Comparison of ENCODE assay signal across 9 cellular contexts in the genomic region with DNA sequence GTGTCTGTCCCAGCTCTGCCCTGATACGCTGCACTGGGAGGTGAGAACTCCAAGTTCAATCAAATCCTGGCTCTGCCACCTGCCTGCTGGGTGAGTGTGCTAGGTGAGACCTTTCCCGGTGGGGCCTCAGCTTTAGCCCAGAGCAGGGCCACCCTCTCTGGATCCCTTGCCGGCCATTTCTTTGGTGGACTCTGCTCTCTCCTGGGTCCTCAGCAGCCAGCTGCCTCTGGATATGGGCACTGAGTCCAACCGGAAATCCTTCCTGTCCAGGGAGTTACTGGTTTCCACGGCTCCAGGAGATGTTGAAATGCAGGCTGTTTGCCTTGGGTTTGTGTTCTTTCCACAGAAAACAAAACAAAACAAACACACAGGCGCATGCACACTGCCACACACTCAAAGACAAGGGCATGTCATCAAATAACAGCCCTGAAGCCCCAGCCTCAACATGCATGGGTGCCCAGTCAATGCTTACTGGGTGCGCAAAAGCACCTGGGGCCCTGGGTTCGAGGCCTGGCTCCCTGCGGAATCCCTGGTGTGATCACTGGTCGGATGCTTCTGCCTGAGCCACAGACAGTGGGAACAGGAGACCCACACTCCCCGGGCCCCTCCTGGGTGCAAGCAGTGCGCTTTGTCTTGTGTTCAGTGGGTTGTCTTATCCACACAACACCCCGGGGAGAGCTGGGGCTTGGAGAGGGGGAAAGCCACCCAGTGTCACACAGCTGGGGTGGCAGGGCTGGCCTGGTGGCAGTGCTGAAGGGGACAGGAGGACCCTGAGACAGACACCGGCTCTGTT. TPM values are rescaled to one million over a fixed set of nuclear protein-coding genes. Genes with fewer than 3 reads are reported as not detected.
DNase-seq lines count a peak whose midpoint lies in the region; ATAC-seq and TF ChIP-seq lines count a peak whose summit lies in the region.
"Had no signal": no experiment of that assay in that cellular context is flagged by ENCODE, and none has a peak within 500 bp of the region (broad histone marks: within the 10 kb centered on the region; RNA-seq: fewer than 3 reads in every experiment).

No MANE protein-coding gene starts in this region.

- no peak overlapping the region for H4K91ac ChIP-seq in H9 (ENCODE audit: insufficient read length, low read depth, low read length)

- H3K4me1 ChIP-seq in H9 (ENCODE audit: insufficient read depth, low read length) = no peaks in the 10 kb centered on the region
- peaks cover 28% of the 10 kb centered on the region for H3K4me1 ChIP-seq in hepatocyte (ENCODE audit: insufficient read depth)
- H3K4me1 ChIP-seq in stomach = peaks cover 28 to 51% (median 41%) of the 10 kb centered on the region in 4 donors

- H3K79me2 ChIP-seq in H9 (ENCODE audit: insufficient read depth, low read length) (no peaks in the 10 kb centered on the region), hepatocyte (no peaks in the 10 kb centered on the region)

- no peak for ATAC-seq in GM21367 (IDR thresholded peaks at IDR 0.05; ENCODE audit: unreplicated experiment)
- no peak for ATAC-seq in GM19397 (IDR thresholded peaks at IDR 0.05; ENCODE audit: unreplicated experiment)
- no peak for ATAC-seq in HG02763 (IDR thresholded peaks at IDR 0.05; ENCODE audit: unreplicated experiment)
- ATAC-seq: activated CD4-positive, CD25-positive, alpha-beta regulatory T cell treated with anti-CD3 and anti-CD28 coated beads, Interleukin-2, amount 50 U/mL, for 24 hours had no signal

- no peak overlapping the region for H4K5ac ChIP-seq in H9 (ENCODE audit: insufficient read length, low read depth, low read length)

- peak overlapping the region in 1 of 3 experiments; percentile 33; a peak in 2 of 7 replicates for H3K27ac Mint-ChIP-seq in H9

- H3K14ac ChIP-seq in H9 (ENCODE audit: insufficient read depth, low read length) = no peak overlapping the region

- H4K20me1 ChIP-seq in H9 (ENCODE audit: control insufficient read depth, insufficient read depth, insufficient read length) (no peaks in the 10 kb centered on the region), hepatocyte (ENCODE audit: insufficient read depth, poor library complexity, severe bottlenecking) (no peaks in the 10 kb centered on the region)

- H3K4me2 ChIP-seq in H9 (ENCODE audit: insufficient read depth, insufficient read length, low read length) = no peak overlapping the region
- peak overlapping the region; percentile 48 for H3K4me2 ChIP-seq in hepatocyte

- no peak overlapping the region for H3K4ac ChIP-seq in H9 (ENCODE audit: low read depth, low read length)

- H3K23ac ChIP-seq in H9 (ENCODE audit: insufficient read length, low read depth, low read length) = no peak overlapping the region

- H3K18ac ChIP-seq in H9 (ENCODE audit: insufficient read length, low read depth, low read length) = no peak overlapping the region

- no peaks in the 10 kb centered on the region for H3K23me2 ChIP-seq in H9 (ENCODE audit: insufficient read length, low read depth, low read length, poor library complexity, severe bottlenecking)

- peaks cover 2% of the 10 kb centered on the region; the same call in 1 of the 2 replicates for H3K27me3 Mint-ChIP-seq in H9 (ENCODE audit: low read depth)

- no peak overlapping the region for H2AK5ac ChIP-seq in H9 (ENCODE audit: insufficient read length, low read length)

- H3K9ac ChIP-seq in H9 (ENCODE audit: extremely low read depth, insufficient read length, low read length) = no peak overlapping the region

- no peak overlapping the region for H2BK5ac ChIP-seq in H9 (ENCODE audit: insufficient read length, low read length)

- H3K4me1 Mint-ChIP-seq in H9 = peaks cover 5 to 9% of the 10 kb centered on the region in 2 experiments; a peak in 3 of 4 replicates

- no peaks in the 10 kb centered on the region for H3K9me2 ChIP-seq in hepatocyte (replicated peaks; ENCODE audit: insufficient read depth)

- H3K79me1 ChIP-seq in H9 (ENCODE audit: insufficient read depth, low read depth, low read length, poor library complexity, severe bottlenecking) = no peaks in the 10 kb centered on the region

- H3K9me3 ChIP-seq in H9 (ENCODE audit: control insufficient read depth, low read depth, low read length) = no peaks in the 10 kb centered on the region
- no peaks in the 10 kb centered on the region for H3K9me3 ChIP-seq in hepatocyte (ENCODE audit: low read depth)
- H3K9me3 ChIP-seq in stomach = no peaks in the 10 kb centered on the region

- H3K4me3 ChIP-seq in hepatocyte = no peak overlapping the region
- no peak overlapping the region for H3K4me3 ChIP-seq in stomach

- TF ChIP-seq EP300 in stomach (IDR thresholded peaks at IDR 0.05) = no peak

- H3K27me3 ChIP-seq in H9 (ENCODE audit: insufficient read depth, low read length) (no peaks in the 10 kb centered on the region), hepatocyte (no peaks in the 10 kb centered on the region), stomach (no peaks in the 10 kb centered on the region)

- H3K27ac ChIP-seq in H9 (ENCODE audit: insufficient read length, low read depth, low read length) = no peak overlapping the region
- peak overlapping the region; percentile 90 for H3K27ac ChIP-seq in hepatocyte
- peak overlapping the region; percentile 74 to 85 (median 84) for H3K27ac ChIP-seq in stomach

- no CpG with 5 or more reads among the region's 14 CpGs for WGBS in H9 (ENCODE audit: extremely low coverage, insufficient read length, low lambda C conversion rate)
- WGBS in hepatocyte (ENCODE audit: low lambda C conversion rate, missing lambda C conversion rate) = 75% methylated on average over 14 of the region's 14 CpGs
- WGBS in stomach, 5 donors = 39 to 54% (median 48%) methylated on average over 7 to 14 of the region's 14 CpGs

- H2BK120ac ChIP-seq in H9 (ENCODE audit: low read depth, low read length, poor library complexity, severe bottlenecking) = no peak overlapping the region

- H2BK12ac ChIP-seq in H9 (ENCODE audit: insufficient read length, low read depth, low read length) = no peak overlapping the region

- H3T11ph ChIP-seq in H9 (ENCODE audit: low read length) = no peak overlapping the region

- intact Hi-C loops in stomach (cut with DNase I; ENCODE audit: low total_unique reads) = no loop called here

- no peak for TF ChIP-seq CTCF in H9 (conservative IDR thresholded peaks at IDR 0.05)
- no peak for TF ChIP-seq CTCF in hepatocyte (IDR thresholded peaks at IDR 0.05; ENCODE audit: poor library complexity)
- TF ChIP-seq CTCF in stomach (IDR thresholded peaks at IDR 0.05) = no peak

- H2AFZ ChIP-seq in H9 (ENCODE audit: low read length) (no peak overlapping the region), hepatocyte (no peak overlapping the region)

- no peaks in the 10 kb centered on the region; a peak in 1 of 7 replicates for H3K36me3 Mint-ChIP-seq in H9 (ENCODE audit: insufficient read depth in 1 of 3, low read depth in 3 of 3)

- no peak overlapping the region for H4K8ac ChIP-seq in H9 (replicated peaks; ENCODE audit: insufficient read length, low read depth, low read length)

- H3K4me3 Mint-ChIP-seq in H9 = no peak overlapping the region

- no peak for TF ChIP-seq POLR2A in stomach (IDR thresholded peaks at IDR 0.05)

- H3K9me3 Mint-ChIP-seq in H9 = no peaks in the 10 kb centered on the region

- H2BK20ac ChIP-seq in H9 (ENCODE audit: low read depth, low read length, poor library complexity, severe bottlenecking) = no peak overlapping the region

- peak; percentile 19 for DNase-seq in H9
- peak; percentile 64 for DNase-seq in astrocyte of the hippocampus (ENCODE audit: low read depth, low spot score)
- DNase-seq in hepatocyte (ENCODE audit: low spot score) = peak; percentile 68
- peak; percentile 55 for DNase-seq in stomach
- DNase-seq in NCI-H187 treated with DMSO at 0.1 percent for 48 hours (lab: John Stamatoyannopoulos, UW) = no peak

- no peak overlapping the region for H3K56ac ChIP-seq in H9 (ENCODE audit: insufficient read length, low read depth, low read length)

- H2BK15ac ChIP-seq in H9 (ENCODE audit: low read depth, low read length) = no peak overlapping the region

- H3K36me3 ChIP-seq in hepatocyte (replicated peaks; ENCODE audit: insufficient read depth, low read depth) (no peaks in the 10 kb centered on the region), stomach (peaks cover 0 to 15% (median 11%) of the 10 kb centered on the region in 4 donors)

RNA-seq across cellular contexts. Expression of gene PPIF, which starts 33.1 kb away (rescaled TPM):
- 79.7 and 80.4 TPM in 2 replicates for total RNA-seq in H9 (2021)
- 64.3 and 79.4 TPM in 2 replicates for total RNA-seq in hepatocyte
- 69.7 and 70.3 TPM in 2 replicates for polyA plus RNA-seq in hepatocyte
- total RNA-seq in stomach = 100 to 1,000 TPM in 1 of 5 donors, 10 to 100 TPM in 3, 1 to 10 TPM in 1; 6.4 to 149 (median 46.8) TPM
- polyA plus RNA-seq in stomach = 100 to 1,000 TPM in 1 of 3 donors, 10 to 100 TPM in 2; 27.5 to 177 (median 54.7) TPM
